In genomic region chr4:122968227-122968812, GRCh38 we compare ENCODE assay signal across 30 cellular contexts. TPM values are rescaled to one million over a fixed set of nuclear protein-coding genes. Genes with fewer than 3 reads are reported as not detected.
DNase-seq lines count a peak whose midpoint lies in the region; ATAC-seq, FAIRE-seq and TF ChIP-seq lines count a peak whose summit lies in the region.
"Had no signal": no experiment of that assay in that cellular context is flagged by ENCODE, and none has a peak within 500 bp of the region (broad histone marks: within the 10 kb centered on the region; RNA-seq: fewer than 3 reads in every experiment).

No MANE protein-coding gene starts in this region.

- CTCF ChIA-PET in A673 (lab: Charles Lee) (interaction anchor here (0.6 kb wide), 1 partner anchor 851 kb away, joined by 5 read pairs; no protein-coding TSS in a partner anchor), PC-3 (lab: Charles Lee) (no interaction called here)

- POLR2A ChIA-PET in A673 (lab: Charles Lee; ENCODE audit: low non-redundant PET) (no interaction called here), PC-3 (lab: Charles Lee; ENCODE audit: unreplicated experiment) (interaction anchor here (0.7 kb wide), 1 partner anchor 24 kb away, joined by 3 read pairs; no protein-coding TSS in a partner anchor)

- H3K27ac ChIP-seq in A673 (ENCODE audit: low read depth, low read length, poor library complexity, severe bottlenecking) (no peak overlapping the region), PC-3 (ENCODE audit: low read length) (peak overlapping the region; percentile 45)
- H3K27ac ChIP-seq: epithelial cell of prostate, gastrocnemius medialis, ovary, right atrium auricular region, testis, uterus had no signal

- peak overlapping the region; percentile 74 for H3K4me2 ChIP-seq in PC-3 (ENCODE audit: low read length)

- no peaks in the 10 kb centered on the region for H3K27me3 ChIP-seq in A673 (replicated peaks; ENCODE audit: insufficient read depth, low read depth, low read length, poor library complexity)
- no peaks in the 10 kb centered on the region for H3K27me3 ChIP-seq in PC-3 (ENCODE audit: low read length)
- H3K27me3 ChIP-seq: gastrocnemius medialis, ovary, right atrium auricular region, testis, uterus had no signal

- peak; percentile 67 for DNase-seq in A673 (ENCODE audit: low spot score)
- no peak for DNase-seq in H54 (ENCODE audit: insufficient read length, low spot score)
- peak; percentile 77 for DNase-seq in PC-3
- peak; percentile 2 for DNase-seq in fibroblast of pulmonary artery (ENCODE audit: low read depth)
- DNase-seq in DMS114 treated with DMSO at 0.1 percent for 48 hours (lab: John Stamatoyannopoulos, UW; ENCODE audit: unreplicated experiment), result no peak
- no peak for DNase-seq in midbrain (lab: John Stamatoyannopoulos, UW)
- DNase-seq: activated CD4-positive, alpha-beta memory T cell treated with anti-CD3 and anti-CD28 coated beads for 36 hours; activated CD8-positive, alpha-beta memory T cell treated with anti-CD3 and anti-CD28 coated beads, Interleukin-2, amount 50 U/mL, for 48 hours; activated effector memory CD4-positive, alpha-beta T cell treated with Interleukin-2 at 50 U/mL for 16 hours; activated naive CD8-positive, alpha-beta T cell treated with anti-CD3 and anti-CD28 coated beads, Interleukin-2, amount 10 ng/mL, durations not matched to agents 7 days and 5 days; C1 segment of cervical spinal cord; gastrocnemius medialis; H7; hypothalamus; MV-4-11; NCI-H146; OCI-M1; ovary; stimulated activated CD4-positive, alpha-beta T cell treated with anti-CD3 and anti-CD28 coated beads, Interleukin-4, amount 100 ng/mL, for 4 hours; stimulated activated naive CD4-positive, alpha-beta T cell; T-cell; testis; uterus had no signal

- no peaks in the 10 kb centered on the region for H3K9me2 ChIP-seq in PC-3 (replicated peaks; ENCODE audit: low read length)

- TF ChIP-seq POLR2A in H54 (IDR thresholded peaks at IDR 0.05; ENCODE audit: low read depth, low read length), result no peak

- FAIRE-seq in H54 (lab: Jason Lieb, UNC), result peak; percentile 53
- FAIRE-seq: islet of Langerhans had no signal

- no peak overlapping the region for H3K9ac ChIP-seq in PC-3 (ENCODE audit: low read length)

- H3K9me3 ChIP-seq in A673 (ENCODE audit: low read depth, low read length, poor library complexity, severe bottlenecking), result no peaks in the 10 kb centered on the region
- H3K9me3 ChIP-seq in PC-3 (ENCODE audit: low read length), result no peaks in the 10 kb centered on the region
- H3K9me3 ChIP-seq: gastrocnemius medialis, ovary, right atrium auricular region, testis, uterus had no signal

- H3K36me3 ChIP-seq in A673 (ENCODE audit: insufficient read depth, low read length, poor library complexity, severe bottlenecking) (no peaks in the 10 kb centered on the region), PC-3 (ENCODE audit: low read depth, low read length) (no peaks in the 10 kb centered on the region)
- H3K36me3 ChIP-seq: gastrocnemius medialis, ovary, right atrium auricular region, uterus had no signal

- ATAC-seq in PC-3, result peak; percentile 91
- no peak for ATAC-seq in HG03432 (IDR thresholded peaks at IDR 0.05; ENCODE audit: unreplicated experiment)
- no peak for ATAC-seq in HG03108 (IDR thresholded peaks at IDR 0.05; ENCODE audit: unreplicated experiment)
- ATAC-seq: activated CD4-positive, CD25-positive, alpha-beta regulatory T cell treated with anti-CD3 and anti-CD28 coated beads, Interleukin-2, amount 50 U/mL, for 24 hours; gastrocnemius medialis; natural killer cell treated with Interleukin-12 subunit alpha and Interleukin-12 subunit beta and Interleukin-15 and Interleukin-18, amount 100 ng/mL, for 72 hours; T-cell had no signal

- H3K4me3 ChIP-seq in A673 (ENCODE audit: low read depth, low read length, poor library complexity, severe bottlenecking), result no peak overlapping the region
- peak overlapping the region; percentile 19; the same call in 1 of the 2 replicates for H3K4me3 ChIP-seq in PC-3 (ENCODE audit: low read length)
- no peak overlapping the region for H3K4me3 ChIP-seq in fibroblast of pulmonary artery (replicated peaks; ENCODE audit: low read depth, low read length)
- H3K4me3 ChIP-seq: gastrocnemius medialis, ovary, right atrium auricular region, testis, uterus had no signal

- H3F3A ChIP-seq in PC-3 (ENCODE audit: low read length, unreplicated experiment), result no peaks in the 10 kb centered on the region

- TF ChIP-seq CTCF in A673 (conservative IDR thresholded peaks at IDR 0.05; ENCODE audit: low read depth, low read length) (no peak), PC-3 (conservative IDR thresholded peaks at IDR 0.05; ENCODE audit: low read depth, low read length) (no peak), fibroblast of pulmonary artery (IDR thresholded peaks at IDR 0.05; ENCODE audit: low read length, missing control alignments) (no peak)

- H3K4me1 ChIP-seq in A673 (ENCODE audit: insufficient read depth, low read length, poor library complexity, severe bottlenecking) (peaks cover 10% of the 10 kb centered on the region), PC-3 (ENCODE audit: insufficient read depth, low read length) (peaks cover 16% of the 10 kb centered on the region)
- H3K4me1 ChIP-seq: gastrocnemius medialis, right atrium auricular region, testis, uterus had no signal

- H3K79me2 ChIP-seq in PC-3 (ENCODE audit: low read length), result no peaks in the 10 kb centered on the region

- intact Hi-C loops in A673 (cut with micrococcal nuclease; ENCODE audit: unreplicated experiment) (no loop called here), PC-3 (cut with micrococcal nuclease) (loop anchor here (5.0 kb wide), 1 partner anchor 129 kb away; no protein-coding TSS in a partner anchor)

- BruUV-seq in A673 (replicated peaks; lab: Mats Ljungman, UMichigan), result no TSS peak
- no TSS peak for BruUV-seq in PC-3 (replicated peaks; lab: Mats Ljungman, UMichigan)

- no peak overlapping the region for H2AFZ ChIP-seq in PC-3 (ENCODE audit: low read length)

- no peaks in the 10 kb centered on the region for H4K20me1 ChIP-seq in PC-3 (ENCODE audit: low read length)

RNA-seq across cellular contexts. Expression of gene NUDT6, which starts 45.9 kb away (rescaled TPM):
- total RNA-seq in A673 (2021) (6.1 and 7.3 TPM in 2 replicates), PC-3 (2014; rRNA removed) (6.9 and 7.5 TPM in 2 replicates)

Comparison
In these comparisons a context has a peak if more than half of its experiments do, and no peak if none do; other contexts are left out.
1. DNase-seq: peak in A673 (single experiment), PC-3 (single experiment) and fibroblast of pulmonary artery (single experiment); none in H54 (single experiment), DMS114 treated with DMSO at 0.1 percent for 48 hours (single experiment) and midbrain (single experiment).